1 cellular context compared by ENCODE assay signal in the genomic region with DNA sequence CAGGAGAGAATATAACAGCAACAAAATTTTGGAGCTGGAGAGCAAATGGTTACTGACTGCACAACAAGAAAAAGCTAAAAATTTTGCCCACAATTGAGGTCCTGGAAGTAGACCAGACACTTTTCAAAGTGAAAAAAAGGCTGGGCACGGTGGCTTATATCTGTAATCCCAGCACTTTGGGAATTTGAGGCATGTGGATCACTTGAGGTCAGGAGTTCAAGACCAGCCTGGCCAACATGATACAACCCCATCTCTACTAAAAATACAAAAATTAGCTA.
A peak's percentile ranks its signal among the peaks of the same experiment; 100 is the strongest.
TF ChIP-seq lines count a peak whose summit lies in the region.

No MANE protein-coding gene starts in this region.

TF ChIP-seq in GM12878, 131 proteins besides CTCF, POLR2A, EP300 and RAD21:
- TF ChIP-seq NRF1 (conservative IDR thresholded peaks at IDR 0.05; ENCODE audit: low read depth, low read length), result no peak
- TF ChIP-seq, protein P1, sequence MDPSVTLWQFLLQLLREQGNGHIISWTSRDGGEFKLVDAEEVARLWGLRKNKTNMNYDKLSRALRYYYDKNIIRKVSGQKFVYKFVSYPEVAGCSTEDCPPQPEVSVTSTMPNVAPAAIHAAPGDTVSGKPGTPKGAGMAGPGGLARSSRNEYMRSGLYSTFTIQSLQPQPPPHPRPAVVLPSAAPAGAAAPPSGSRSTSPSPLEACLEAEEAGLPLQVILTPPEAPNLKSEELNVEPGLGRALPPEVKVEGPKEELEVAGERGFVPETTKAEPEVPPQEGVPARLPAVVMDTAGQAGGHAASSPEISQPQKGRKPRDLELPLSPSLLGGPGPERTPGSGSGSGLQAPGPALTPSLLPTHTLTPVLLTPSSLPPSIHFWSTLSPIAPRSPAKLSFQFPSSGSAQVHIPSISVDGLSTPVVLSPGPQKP (IDR thresholded peaks at IDR 0.05; ENCODE audit: low read depth, low read length), result no peak
- TF ChIP-seq MYB (IDR thresholded peaks at IDR 0.05; ENCODE audit: borderline replicate concordance, low read depth, low read length), result no peak
- TF ChIP-seq NFXL1 (IDR thresholded peaks at IDR 0.05; ENCODE audit: borderline replicate concordance), result peak; percentile 71; the same call in 1 of the 2 replicates
- no peak for TF ChIP-seq CREB1 (IDR thresholded peaks at IDR 0.05; ENCODE audit: low read depth)
TF ChIP-seq in GM12878: peak in this region for 1.
